1 cellular context compared by ENCODE assay signal in genomic region chr14:103065861-103066260, GRCh38.
TF ChIP-seq lines count a peak whose summit lies in the region.

No MANE protein-coding gene starts in this region.

TF ChIP-seq in endothelial cell of umbilical vein, 7 proteins besides CTCF, POLR2A, EP300 and RAD21:
- TF ChIP-seq FOS (IDR thresholded peaks at IDR 0.05; ENCODE audit: borderline replicate concordance, insufficient read depth, low read length) (no peak), MAX (IDR thresholded peaks at IDR 0.05; ENCODE audit: insufficient read depth, insufficient read length) (no peak), EZH2 (IDR thresholded peaks at IDR 0.05; ENCODE audit: borderline replicate concordance, low read depth, low read length, severe bottlenecking) (no peak), MYC (IDR thresholded peaks at IDR 0.05; ENCODE audit: low read depth, low read length) (no peak)
